In genomic region chr10:113802997-113803396, GRCh38 we compare ENCODE assay signal across 2 cellular contexts.
TF ChIP-seq lines count a peak whose summit lies in the region.

No MANE protein-coding gene starts in this region.

TF ChIP-seq in GM12878, 131 proteins besides CTCF, POLR2A, EP300 and RAD21 (continued from another document):
- no peak for TF ChIP-seq HDGF (IDR thresholded peaks at IDR 0.05)
- TF ChIP-seq CBFB (IDR thresholded peaks at IDR 0.05; ENCODE audit: low read depth) = no peak
- peak; percentile 42; the same call in 1 of the 2 replicates for TF ChIP-seq SPI1 (IDR thresholded peaks at IDR 0.05; ENCODE audit: borderline replicate concordance, insufficient read depth, low read depth, low read length)

TF ChIP-seq in HEK293T, 16 proteins besides CTCF, POLR2A, EP300 and RAD21:
- TF ChIP-seq FOXK2 (IDR thresholded peaks at IDR 0.05) = no peak
- no peak for TF ChIP-seq SP1 (IDR thresholded peaks at IDR 0.05)
- no peak for TF ChIP-seq SUZ12 (IDR thresholded peaks at IDR 0.05)
- TF ChIP-seq LEF1 (IDR thresholded peaks at IDR 0.05; ENCODE audit: borderline replicate concordance) = no peak
- TF ChIP-seq ZNF384 (IDR thresholded peaks at IDR 0.05) = no peak
- TF ChIP-seq ARNT (IDR thresholded peaks at IDR 0.05) = no peak
- TF ChIP-seq CTBP1 (IDR thresholded peaks at IDR 0.05; ENCODE audit: borderline replicate concordance) = no peak
- no peak for TF ChIP-seq HDGF (IDR thresholded peaks at IDR 0.05; ENCODE audit: borderline replicate concordance)
- no peak for TF ChIP-seq FOXA1 (IDR thresholded peaks at IDR 0.05)
- TF ChIP-seq ELF4 (IDR thresholded peaks at IDR 0.05) = no peak
TF ChIP-seq in HEK293T: peak in this region for 0.
